ENCODE assay signal across 8 cellular contexts in genomic region chr4:1248262-1249147, GRCh38. TPM values are rescaled to one million over a fixed set of nuclear protein-coding genes. Genes with fewer than 3 reads are reported as not detected.
DNase-seq lines count a peak whose midpoint lies in the region; ATAC-seq and TF ChIP-seq lines count a peak whose summit lies in the region.

Gene CTBP1 (minus strand): TSS chr4:1249130. CDS start chr4:1241331, 7,799 bp downstream.

- DNase-seq in NCI-H128 (lab: John Stamatoyannopoulos, UW; ENCODE audit: unreplicated experiment), result peak; percentile 34
- peak; percentile 65 to 92 (median 78) for DNase-seq in T-helper 2 cell
- peak; percentile 79 to 94 (median 92) for DNase-seq in right cardiac atrium
- DNase-seq in vagina (ENCODE audit: extremely low spot score in 2 of 2), result peak in 1 of 2 donors; percentile 86

- H3K27ac ChIP-seq in angular gyrus (ENCODE audit: low read depth, low read length) (peak within 1 kb of the TSS; percentile 93), right cardiac atrium (ENCODE audit: low read length) (peak within 1 kb of the TSS; percentile 91), rectal smooth muscle tissue (ENCODE audit: low read depth, low read length) (peak within 1 kb of the TSS; percentile 95), vagina (peak within 1 kb of the TSS; percentile 93)

- peak in 1 of 2 donors; percentile 49 for TF ChIP-seq POLR2A in vagina (IDR thresholded peaks at IDR 0.05)

- H3K27me3 ChIP-seq in right cardiac atrium (ENCODE audit: control insufficient read depth, insufficient read depth) (no peaks in the 10 kb centered on the region), rectal smooth muscle tissue (ENCODE audit: control insufficient read depth, insufficient read depth, low read length) (no peaks in the 10 kb centered on the region), vagina (no peaks in the 10 kb centered on the region)

- peak; percentile 25 for ATAC-seq in GM18499 (IDR thresholded peaks at IDR 0.05; ENCODE audit: insufficient read depth, unreplicated experiment)
- ATAC-seq in HG02759 (IDR thresholded peaks at IDR 0.05; ENCODE audit: unreplicated experiment), result peak; percentile 55
- ATAC-seq in right cardiac atrium, result peak; percentile 82 to 85

- H3K4me1 ChIP-seq in right cardiac atrium (ENCODE audit: control insufficient read depth, insufficient read depth, low read length) (peaks cover 24% of the 10 kb centered on the region), rectal smooth muscle tissue (ENCODE audit: control insufficient read depth, insufficient read depth, low read length) (peaks cover 42% of the 10 kb centered on the region), vagina (peaks cover 74% of the 10 kb centered on the region)

- intact Hi-C loops in right cardiac atrium (cut with DNase I) (loop anchor here in 3 of 4 donors (2.0 to 10.0 kb wide), 3 partner anchors 81 to 98 kb away; partner anchors contain the start of gene UVSSA (in 2 of the 3)), vagina (cut with DNase I) (loop anchor here (1.0 to 5.0 kb wide), 3 partner anchors 41 to 99 kb away; partner anchors contain the start of gene UVSSA)

- H3K9me3 ChIP-seq in right cardiac atrium (ENCODE audit: control insufficient read depth, low read length), result no peaks in the 10 kb centered on the region
- H3K9me3 ChIP-seq in vagina, result no peaks in the 10 kb centered on the region

- H3K36me3 ChIP-seq in rectal smooth muscle tissue (ENCODE audit: control insufficient read depth, insufficient read depth, low read length) (no peaks in the 10 kb centered on the region), vagina (no peaks in the 10 kb centered on the region)

- peak within 1 kb of the TSS; percentile 74 for H3K9ac ChIP-seq in rectal smooth muscle tissue (ENCODE audit: low read length)

- TF ChIP-seq CTCF in vagina (IDR thresholded peaks at IDR 0.05), result no peak

- under 1% methylated on average over 160 of the region's 160 CpGs for WGBS in right cardiac atrium

- H3K4me3 ChIP-seq in right cardiac atrium (ENCODE audit: low read length), result peak within 1 kb of the TSS; percentile 93
- peak within 1 kb of the TSS; percentile 82 for H3K4me3 ChIP-seq in rectal smooth muscle tissue (ENCODE audit: low read length)
- peak within 1 kb of the TSS; percentile 89 to 92 for H3K4me3 ChIP-seq in vagina

RNA-seq across cellular contexts. Expression of gene CTBP1, which starts in this region (rescaled TPM):
- total RNA-seq in right cardiac atrium (100 to 1,000 TPM; 123 to 145 (median 134) TPM), vagina (93.1 TPM)
- polyA plus RNA-seq in right cardiac atrium, result 119 TPM

Comparison
In these comparisons a context has a peak if more than half of its experiments do, and no peak if none do; other contexts are left out.
1. ATAC-seq: peak in every context shown above with its lines; median percentile 84 in right cardiac atrium; 55 in HG02759; 25 in GM18499.